ENCODE assay signal across 24 cellular contexts in genomic region chr5:88984040-88984439, GRCh38.
"Had no signal": no experiment of that assay in that cellular context is flagged by ENCODE, and none has a peak within 500 bp of the region (broad histone marks: within the 10 kb centered on the region; RNA-seq: fewer than 3 reads in every experiment).

No MANE protein-coding gene starts in this region.

- H3K4me3 Mint-ChIP-seq: activated CD4-positive, alpha-beta T cell treated with anti-CD3 and anti-CD28 coated beads for 36 hours; activated CD8-positive, alpha-beta T cell treated with anti-CD3 and anti-CD28 coated beads, Interleukin-2, amount 10 ng/mL, durations not matched to agents 7 days and 5 days; activated naive CD4-positive, alpha-beta T cell treated with anti-CD3 and anti-CD28 coated beads for 36 hours; activated naive CD8-positive, alpha-beta T cell treated with anti-CD3 and anti-CD28 coated beads for 36 hours; activated T-helper 1 cell treated with anti-CD3 and anti-CD28 coated beads, Interleukin-12 subunit alpha, Interleukin-12 subunit beta, Interleukin-2, Interleukin-4 antibody, amounts not matched to agents 30 ng/mL and 10 ng/mL and 1 ng/mL, durations not matched to agents 14 hours and 24 hours and 36 hours; brain; natural killer cell treated with Interleukin-12 subunit alpha and Interleukin-12 subunit beta and Interleukin-15 and Interleukin-18, amount 100 ng/mL, for 72 hours; T-helper 2 cell treated with Interferon-gamma antibody and Interleukin-4, amounts not matched to agents 5 μg/mL and 100 μg/mL, for 36 hours had no signal

- H3K27ac Mint-ChIP-seq: activated CD4-positive, alpha-beta T cell treated with anti-CD3 and anti-CD28 coated beads for 36 hours; activated CD8-positive, alpha-beta T cell treated with anti-CD3 and anti-CD28 coated beads, Interleukin-2, amount 10 ng/mL, durations not matched to agents 7 days and 5 days; activated naive CD4-positive, alpha-beta T cell treated with anti-CD3 and anti-CD28 coated beads for 36 hours; activated naive CD8-positive, alpha-beta T cell treated with anti-CD3 and anti-CD28 coated beads for 36 hours; activated T-helper 1 cell treated with anti-CD3 and anti-CD28 coated beads, Interleukin-12 subunit alpha, Interleukin-12 subunit beta, Interleukin-2, Interleukin-4 antibody, amounts not matched to agents 30 ng/mL and 10 ng/mL and 1 ng/mL, durations not matched to agents 14 hours and 24 hours and 36 hours; brain; natural killer cell treated with Interleukin-12 subunit alpha and Interleukin-12 subunit beta and Interleukin-15 and Interleukin-18, amount 100 ng/mL, for 72 hours; T-helper 2 cell treated with Interferon-gamma antibody and Interleukin-4, amounts not matched to agents 5 μg/mL and 100 μg/mL, for 36 hours had no signal

- DNase-seq: activated CD4-positive, alpha-beta T cell treated with anti-CD3 and anti-CD28 coated beads for 36 hours; activated CD4-positive, CD25-positive, alpha-beta regulatory T cell; activated CD8-positive, alpha-beta T cell treated with anti-CD3 and anti-CD28 coated beads, Interleukin-2, amount 10 ng/mL, durations not matched to agents 7 days and 5 days; activated effector memory CD4-positive, alpha-beta T cell treated with anti-CD3 and anti-CD28 coated beads, Interleukin-2, amount 50 U/mL, for 16 hours; activated naive CD4-positive, alpha-beta T cell treated with anti-CD3 and anti-CD28 coated beads for 36 hours; activated naive CD8-positive, alpha-beta T cell treated with anti-CD3 and anti-CD28 coated beads for 36 hours; adrenal gland; cerebellar nuclear complex; colonic mucosa; effector memory CD4-positive, alpha-beta T cell; gastrocnemius medialis; head of caudate nucleus; hippocampal formation; kidney; lower lobe of right lung; mucosa of descending colon; posterior cingulate gyrus; right cardiac atrium; spleen; stimulated activated naive CD4-positive, alpha-beta T cell had no signal

- H3K27me3 Mint-ChIP-seq: natural killer cell treated with Interleukin-12 subunit alpha and Interleukin-12 subunit beta and Interleukin-15 and Interleukin-18, amount 100 ng/mL, for 72 hours had no signal

- ATAC-seq: activated CD4-positive, alpha-beta T cell treated with anti-CD3 and anti-CD28 coated beads for 36 hours; activated CD8-positive, alpha-beta T cell treated with anti-CD3 and anti-CD28 coated beads, Interleukin-2, amount 10 ng/mL, durations not matched to agents 7 days and 5 days; gastrocnemius medialis; lower lobe of right lung; mucosa of descending colon; natural killer cell treated with Interleukin-12 subunit alpha and Interleukin-12 subunit beta and Interleukin-15 and Interleukin-18, amount 100 ng/mL, for 72 hours; right cardiac atrium had no signal

- H3K36me3 Mint-ChIP-seq: activated naive CD8-positive, alpha-beta T cell treated with anti-CD3 and anti-CD28 coated beads for 36 hours; natural killer cell treated with Interleukin-12 subunit alpha and Interleukin-12 subunit beta and Interleukin-15 and Interleukin-18, amount 100 ng/mL, for 72 hours had no signal

- H3K9me3 Mint-ChIP-seq: activated naive CD8-positive, alpha-beta T cell treated with anti-CD3 and anti-CD28 coated beads for 36 hours had no signal
